Comparison of ENCODE assay signal across 2 cellular contexts in genomic region chr3:162217603-162218002, GRCh38.
TF ChIP-seq lines count a peak whose summit lies in the region.

No MANE protein-coding gene starts in this region.

TF ChIP-seq in SK-N-SH, 30 proteins besides CTCF, POLR2A, EP300 and RAD21:
- TF ChIP-seq RFX5 (IDR thresholded peaks at IDR 0.05; ENCODE audit: low read length) (no peak), USF1 (IDR thresholded peaks at IDR 0.05; ENCODE audit: borderline replicate concordance, low read depth) (no peak), RXRA (IDR thresholded peaks at IDR 0.05; ENCODE audit: borderline replicate concordance, low read depth) (no peak), GATA2 (CRISPR knock-in tag; IDR thresholded peaks at IDR 0.05) (no peak), TCF12 (IDR thresholded peaks at IDR 0.05) (no peak), YY1 (IDR thresholded peaks at IDR 0.05; ENCODE audit: low read depth) (no peak), GABPA (IDR thresholded peaks at IDR 0.05; ENCODE audit: low read depth) (no peak), MXI1 (IDR thresholded peaks at IDR 0.05; ENCODE audit: low read depth, low read length) (no peak)
- TF ChIP-seq, protein P1, sequence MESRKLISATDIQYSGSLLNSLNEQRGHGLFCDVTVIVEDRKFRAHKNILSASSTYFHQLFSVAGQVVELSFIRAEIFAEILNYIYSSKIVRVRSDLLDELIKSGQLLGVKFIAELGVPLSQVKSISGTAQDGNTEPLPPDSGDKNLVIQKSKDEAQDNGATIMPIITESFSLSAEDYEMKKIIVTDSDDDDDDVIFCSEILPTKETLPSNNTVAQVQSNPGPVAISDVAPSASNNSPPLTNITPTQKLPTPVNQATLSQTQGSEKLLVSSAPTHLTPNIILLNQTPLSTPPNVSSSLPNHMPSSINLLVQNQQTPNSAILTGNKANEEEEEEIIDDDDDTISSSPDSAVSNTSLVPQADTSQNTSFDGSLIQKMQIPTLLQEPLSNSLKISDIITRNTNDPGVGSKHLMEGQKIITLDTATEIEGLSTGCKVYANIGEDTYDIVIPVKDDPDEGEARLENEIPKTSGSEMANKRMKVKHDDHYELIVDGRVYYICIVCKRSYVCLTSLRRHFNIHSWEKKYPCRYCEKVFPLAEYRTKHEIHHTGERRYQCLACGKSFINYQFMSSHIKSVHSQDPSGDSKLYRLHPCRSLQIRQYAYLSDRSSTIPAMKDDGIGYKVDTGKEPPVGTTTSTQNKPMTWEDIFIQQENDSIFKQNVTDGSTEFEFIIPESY (IDR thresholded peaks at IDR 0.05; ENCODE audit: borderline replicate concordance, low read depth): no peak

TF ChIP-seq in HepG2, 621 proteins besides CTCF, POLR2A, EP300 and RAD21:
- no peak for TF ChIP-seq ZNF496 (CRISPR knock-in tag; IDR thresholded peaks at IDR 0.05; ENCODE audit: insufficient replicate concordance)
- no peak for TF ChIP-seq TFDP1 (CRISPR knock-in tag; IDR thresholded peaks at IDR 0.05; ENCODE audit: borderline replicate concordance)
- TF ChIP-seq ZNF570 (CRISPR knock-in tag; IDR thresholded peaks at IDR 0.05; ENCODE audit: borderline replicate concordance): no peak
- no peak for TF ChIP-seq SRY (CRISPR knock-in tag; IDR thresholded peaks at IDR 0.05)
- TF ChIP-seq ZNF333 (CRISPR knock-in tag; IDR thresholded peaks at IDR 0.05; ENCODE audit: borderline replicate concordance): no peak
- TF ChIP-seq CENPX (CRISPR knock-in tag; IDR thresholded peaks at IDR 0.05): no peak
- TF ChIP-seq, protein P2, sequence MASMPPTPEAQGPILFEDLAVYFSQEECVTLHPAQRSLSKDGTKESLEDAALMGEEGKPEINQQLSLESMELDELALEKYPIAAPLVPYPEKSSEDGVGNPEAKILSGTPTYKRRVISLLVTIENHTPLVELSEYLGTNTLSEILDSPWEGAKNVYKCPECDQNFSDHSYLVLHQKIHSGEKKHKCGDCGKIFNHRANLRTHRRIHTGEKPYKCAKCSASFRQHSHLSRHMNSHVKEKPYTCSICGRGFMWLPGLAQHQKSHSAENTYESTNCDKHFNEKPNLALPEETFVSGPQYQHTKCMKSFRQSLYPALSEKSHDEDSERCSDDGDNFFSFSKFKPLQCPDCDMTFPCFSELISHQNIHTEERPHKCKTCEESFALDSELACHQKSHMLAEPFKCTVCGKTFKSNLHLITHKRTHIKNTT (CRISPR knock-in tag; IDR thresholded peaks at IDR 0.05): no peak
- TF ChIP-seq RXRB (CRISPR knock-in tag; IDR thresholded peaks at IDR 0.05; ENCODE audit: borderline replicate concordance): no peak
- no peak for TF ChIP-seq ZNF891 (CRISPR knock-in tag; IDR thresholded peaks at IDR 0.05)
- no peak for TF ChIP-seq CEBPG (CRISPR knock-in tag; IDR thresholded peaks at IDR 0.05)
- no peak for TF ChIP-seq CBX2 (IDR thresholded peaks at IDR 0.05; ENCODE audit: low read depth, low read length)
- TF ChIP-seq CBX2 (CRISPR knock-in tag; IDR thresholded peaks at IDR 0.05; ENCODE audit: low read depth): no peak
- TF ChIP-seq CHCHD3 (CRISPR knock-in tag; IDR thresholded peaks at IDR 0.05): no peak
- no peak for TF ChIP-seq ZNF337 (CRISPR knock-in tag; IDR thresholded peaks at IDR 0.05; ENCODE audit: borderline replicate concordance, low read depth)
- no peak for TF ChIP-seq ZNF782 (CRISPR knock-in tag; IDR thresholded peaks at IDR 0.05; ENCODE audit: borderline replicate concordance)
- TF ChIP-seq ZNF615 (CRISPR knock-in tag; IDR thresholded peaks at IDR 0.05; ENCODE audit: borderline replicate concordance): no peak
- no peak for TF ChIP-seq ZFX (CRISPR knock-in tag; IDR thresholded peaks at IDR 0.05; ENCODE audit: low read depth)
- no peak for TF ChIP-seq ZNF564 (CRISPR knock-in tag; IDR thresholded peaks at IDR 0.05)
